Comparison of ENCODE assay signal across 9 cellular contexts in genomic region chr1:228478912-228479665, GRCh38. TPM values are rescaled to one million over a fixed set of nuclear protein-coding genes. Genes with fewer than 3 reads are reported as not detected.
DNase-seq lines count a peak whose midpoint lies in the region; ATAC-seq, FAIRE-seq and TF ChIP-seq lines count a peak whose summit lies in the region.
"Had no signal": no experiment of that assay in that cellular context is flagged by ENCODE, and none has a peak within 500 bp of the region (broad histone marks: within the 10 kb centered on the region; RNA-seq: fewer than 3 reads in every experiment).

No MANE protein-coding gene starts in this region.

- H2AK5ac ChIP-seq in neuronal stem cell (ENCODE audit: low read depth, low read length): no peak overlapping the region

- peak overlapping the region; percentile 80 for H3K27ac Mint-ChIP-seq in activated CD4-positive, alpha-beta memory T cell treated with anti-CD3 and anti-CD28 coated beads for 36 hours

- H3K14ac ChIP-seq in neuronal stem cell (ENCODE audit: low read length): no peak overlapping the region

- peak; percentile 56 for DNase-seq in activated CD4-positive, alpha-beta memory T cell treated with anti-CD3 and anti-CD28 coated beads for 36 hours
- DNase-seq in neuronal stem cell (ENCODE audit: low spot score) (no peak), H4 (ENCODE audit: low spot score) (no peak), H54 (ENCODE audit: insufficient read length, low spot score) (no peak)
- DNase-seq: naive thymus-derived CD8-positive, alpha-beta T cell had no signal

- no peak overlapping the region for H2BK5ac ChIP-seq in neuronal stem cell (ENCODE audit: low read length)

- POLR2A ChIA-PET in activated CD4-positive, alpha-beta memory T cell treated with anti-CD3 and anti-CD28 coated beads for 36 hours (lab: Charles Lee): interaction anchor here (0.7 to 1.5 kb wide), 3 partner anchors 13 to 22 kb away, joined by 4 to 7 read pairs (median 4); no protein-coding TSS in a partner anchor

- H2AFZ ChIP-seq in neuronal stem cell (ENCODE audit: low read length): peak overlapping the region; percentile 16

- ATAC-seq in GM18909 (IDR thresholded peaks at IDR 0.05; ENCODE audit: poor library complexity, unreplicated experiment) (peak; percentile 62), HG03103 (IDR thresholded peaks at IDR 0.05; ENCODE audit: low read depth, unreplicated experiment) (peak; percentile 49), GM21390 (IDR thresholded peaks at IDR 0.05; ENCODE audit: unreplicated experiment) (no peak)
- ATAC-seq: naive thymus-derived CD8-positive, alpha-beta T cell had no signal

- H3K4me1 Mint-ChIP-seq in activated CD4-positive, alpha-beta memory T cell treated with anti-CD3 and anti-CD28 coated beads for 36 hours (ENCODE audit: low read depth): peaks cover 28% of the 10 kb centered on the region

- intact Hi-C loops in activated CD4-positive, alpha-beta memory T cell treated with anti-CD3 and anti-CD28 coated beads for 36 hours (cut with micrococcal nuclease): loop anchor here (2.0 kb wide), 1 partner anchor 22 kb away; no protein-coding TSS in a partner anchor

- CTCF ChIA-PET in activated CD4-positive, alpha-beta memory T cell treated with anti-CD3 and anti-CD28 coated beads for 36 hours (lab: Charles Lee): interaction anchor here (0.6 to 2.6 kb wide), 3 partner anchors 16 to 1931 kb away, joined by 3 to 14 read pairs (median 4); no protein-coding TSS in a partner anchor

- H3K4me3 Mint-ChIP-seq in activated CD4-positive, alpha-beta memory T cell treated with anti-CD3 and anti-CD28 coated beads for 36 hours: peak overlapping the region; percentile 35

- no peak overlapping the region for H3K27ac ChIP-seq in neuronal stem cell (replicated peaks; ENCODE audit: low read length)

- H4K91ac ChIP-seq in neuronal stem cell (ENCODE audit: low read depth, low read length, poor library complexity): no peak overlapping the region

- H2BK120ac ChIP-seq in neuronal stem cell (ENCODE audit: low read depth, low read length): no peak overlapping the region

- no peak overlapping the region for H2BK15ac ChIP-seq in neuronal stem cell (ENCODE audit: low read length)

- H3K23ac ChIP-seq in neuronal stem cell (ENCODE audit: low read depth, low read length, poor library complexity): no peak overlapping the region

- peaks cover 0 to 28% of the 10 kb centered on the region in 2 donors for H3K4me1 ChIP-seq in neuronal stem cell (ENCODE audit: control insufficient read depth in 2 of 2, insufficient read depth in 1 of 2, low read depth in 1 of 2, low read length in 2 of 2)

- no peak overlapping the region for H2BK12ac ChIP-seq in neuronal stem cell (ENCODE audit: low read length)

- no peaks in the 10 kb centered on the region for H3K9me3 ChIP-seq in neuronal stem cell (replicated peaks in 1 of 2; ENCODE audit: control insufficient read depth in 2 of 2, insufficient read depth in 1 of 2, low read depth in 1 of 2, low read length in 2 of 2)

- no peak for FAIRE-seq in H54 (lab: Jason Lieb, UNC)
- FAIRE-seq: endometrium had no signal

- no peak overlapping the region for H4K8ac ChIP-seq in neuronal stem cell (ENCODE audit: low read depth, low read length)

- H3K36me3 Mint-ChIP-seq in activated CD4-positive, alpha-beta memory T cell treated with anti-CD3 and anti-CD28 coated beads for 36 hours: no peaks in the 10 kb centered on the region

- no peak overlapping the region for H3K18ac ChIP-seq in neuronal stem cell (ENCODE audit: low read length)

- no peaks in the 10 kb centered on the region for H3K9me3 Mint-ChIP-seq in activated CD4-positive, alpha-beta memory T cell treated with anti-CD3 and anti-CD28 coated beads for 36 hours
- H3K9me3 Mint-ChIP-seq: naive thymus-derived CD8-positive, alpha-beta T cell had no signal

- no CpG with 5 or more reads among the region's 9 CpGs for WGBS in neuronal stem cell (ENCODE audit: extremely low coverage in 2 of 2, insufficient read length in 2 of 2, insufficient replicate concordance in 1 of 2), 2 donors

- H3K4ac ChIP-seq in neuronal stem cell (ENCODE audit: low read length): no peak overlapping the region

- no peak overlapping the region for H3K4me3 ChIP-seq in neuronal stem cell (ENCODE audit: low read length in 2 of 2)

- H3K27me3 Mint-ChIP-seq in activated CD4-positive, alpha-beta memory T cell treated with anti-CD3 and anti-CD28 coated beads for 36 hours: no peaks in the 10 kb centered on the region

- H3K27me3 ChIP-seq in neuronal stem cell (ENCODE audit: control insufficient read depth in 3 of 3, insufficient read depth in 3 of 3, low read depth in 1 of 3, low read length in 3 of 3): peaks cover 0 to 5% (median 0%) of the 10 kb centered on the region in 3 experiments

- TF ChIP-seq POLR2A in H54 (IDR thresholded peaks at IDR 0.05; ENCODE audit: low read depth, low read length): no peak

- no peaks in the 10 kb centered on the region for H3K36me3 ChIP-seq in neuronal stem cell (replicated peaks in 1 of 2; ENCODE audit: control insufficient read depth in 2 of 2, insufficient read depth in 2 of 2, low read length in 2 of 2)

- H3K79me1 ChIP-seq in neuronal stem cell (ENCODE audit: low read depth, low read length): no peaks in the 10 kb centered on the region

- no peak overlapping the region for H3K4me2 ChIP-seq in neuronal stem cell (ENCODE audit: insufficient read depth, low read length, poor library complexity, severe bottlenecking)

- H3K9ac ChIP-seq in neuronal stem cell (ENCODE audit: low read depth, low read length, poor library complexity): no peak overlapping the region

RNA-seq across cellular contexts. Expression of gene RNF187, which starts 8.1 kb away (rescaled TPM):
- 100 to 1,000 TPM; 110 to 112 TPM for total RNA-seq in activated CD4-positive, alpha-beta memory T cell treated with anti-CD3 and anti-CD28 coated beads for 36 hours
- 35.9 TPM for polyA plus RNA-seq in neuronal stem cell (2013, experiment 1 of 2)
- 35.7 TPM for polyA plus RNA-seq in neuronal stem cell (2013, experiment 2 of 2)
- 44.9 and 80.6 TPM in 2 replicates for total RNA-seq in H4 (2014; rRNA removed; shearing (Covaris generic))
